ENCODE assay signal across 1 cellular context in the genomic region with DNA sequence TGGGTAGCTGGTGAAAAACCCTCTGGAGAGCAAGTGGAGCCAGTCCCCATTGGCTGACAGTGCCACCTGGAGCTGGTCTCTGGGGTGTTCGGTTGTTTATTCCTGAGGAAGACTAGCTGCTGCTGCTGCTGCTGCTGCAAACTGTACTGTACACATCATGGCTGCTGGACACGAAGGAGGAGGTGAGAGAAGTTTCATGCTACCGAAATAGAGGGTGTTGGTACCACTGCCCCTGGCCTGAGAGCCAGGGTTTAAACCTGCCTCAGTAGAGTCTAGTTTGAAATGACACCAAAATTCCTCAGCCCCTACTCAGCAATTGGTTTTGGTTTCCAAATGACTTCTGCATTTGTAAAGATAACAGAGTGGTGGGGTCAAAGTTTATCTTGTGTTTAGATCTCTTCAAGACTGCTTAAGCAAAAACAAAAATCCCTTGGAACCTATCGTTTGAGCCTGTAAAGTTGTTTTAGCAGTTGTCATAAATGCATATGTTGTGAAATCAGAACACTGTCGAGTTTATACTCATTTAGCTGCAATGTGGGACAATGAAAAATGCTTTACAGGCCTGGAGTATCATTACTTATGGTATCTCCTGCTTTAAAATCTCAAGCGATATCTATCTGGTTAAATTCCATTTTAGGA.
TF ChIP-seq lines count a peak whose summit lies in the region.

No MANE protein-coding gene starts in this region.

TF ChIP-seq in GM23338, 12 proteins besides CTCF, POLR2A, EP300 and RAD21 (continued from another document):
- TF ChIP-seq, protein P1, sequence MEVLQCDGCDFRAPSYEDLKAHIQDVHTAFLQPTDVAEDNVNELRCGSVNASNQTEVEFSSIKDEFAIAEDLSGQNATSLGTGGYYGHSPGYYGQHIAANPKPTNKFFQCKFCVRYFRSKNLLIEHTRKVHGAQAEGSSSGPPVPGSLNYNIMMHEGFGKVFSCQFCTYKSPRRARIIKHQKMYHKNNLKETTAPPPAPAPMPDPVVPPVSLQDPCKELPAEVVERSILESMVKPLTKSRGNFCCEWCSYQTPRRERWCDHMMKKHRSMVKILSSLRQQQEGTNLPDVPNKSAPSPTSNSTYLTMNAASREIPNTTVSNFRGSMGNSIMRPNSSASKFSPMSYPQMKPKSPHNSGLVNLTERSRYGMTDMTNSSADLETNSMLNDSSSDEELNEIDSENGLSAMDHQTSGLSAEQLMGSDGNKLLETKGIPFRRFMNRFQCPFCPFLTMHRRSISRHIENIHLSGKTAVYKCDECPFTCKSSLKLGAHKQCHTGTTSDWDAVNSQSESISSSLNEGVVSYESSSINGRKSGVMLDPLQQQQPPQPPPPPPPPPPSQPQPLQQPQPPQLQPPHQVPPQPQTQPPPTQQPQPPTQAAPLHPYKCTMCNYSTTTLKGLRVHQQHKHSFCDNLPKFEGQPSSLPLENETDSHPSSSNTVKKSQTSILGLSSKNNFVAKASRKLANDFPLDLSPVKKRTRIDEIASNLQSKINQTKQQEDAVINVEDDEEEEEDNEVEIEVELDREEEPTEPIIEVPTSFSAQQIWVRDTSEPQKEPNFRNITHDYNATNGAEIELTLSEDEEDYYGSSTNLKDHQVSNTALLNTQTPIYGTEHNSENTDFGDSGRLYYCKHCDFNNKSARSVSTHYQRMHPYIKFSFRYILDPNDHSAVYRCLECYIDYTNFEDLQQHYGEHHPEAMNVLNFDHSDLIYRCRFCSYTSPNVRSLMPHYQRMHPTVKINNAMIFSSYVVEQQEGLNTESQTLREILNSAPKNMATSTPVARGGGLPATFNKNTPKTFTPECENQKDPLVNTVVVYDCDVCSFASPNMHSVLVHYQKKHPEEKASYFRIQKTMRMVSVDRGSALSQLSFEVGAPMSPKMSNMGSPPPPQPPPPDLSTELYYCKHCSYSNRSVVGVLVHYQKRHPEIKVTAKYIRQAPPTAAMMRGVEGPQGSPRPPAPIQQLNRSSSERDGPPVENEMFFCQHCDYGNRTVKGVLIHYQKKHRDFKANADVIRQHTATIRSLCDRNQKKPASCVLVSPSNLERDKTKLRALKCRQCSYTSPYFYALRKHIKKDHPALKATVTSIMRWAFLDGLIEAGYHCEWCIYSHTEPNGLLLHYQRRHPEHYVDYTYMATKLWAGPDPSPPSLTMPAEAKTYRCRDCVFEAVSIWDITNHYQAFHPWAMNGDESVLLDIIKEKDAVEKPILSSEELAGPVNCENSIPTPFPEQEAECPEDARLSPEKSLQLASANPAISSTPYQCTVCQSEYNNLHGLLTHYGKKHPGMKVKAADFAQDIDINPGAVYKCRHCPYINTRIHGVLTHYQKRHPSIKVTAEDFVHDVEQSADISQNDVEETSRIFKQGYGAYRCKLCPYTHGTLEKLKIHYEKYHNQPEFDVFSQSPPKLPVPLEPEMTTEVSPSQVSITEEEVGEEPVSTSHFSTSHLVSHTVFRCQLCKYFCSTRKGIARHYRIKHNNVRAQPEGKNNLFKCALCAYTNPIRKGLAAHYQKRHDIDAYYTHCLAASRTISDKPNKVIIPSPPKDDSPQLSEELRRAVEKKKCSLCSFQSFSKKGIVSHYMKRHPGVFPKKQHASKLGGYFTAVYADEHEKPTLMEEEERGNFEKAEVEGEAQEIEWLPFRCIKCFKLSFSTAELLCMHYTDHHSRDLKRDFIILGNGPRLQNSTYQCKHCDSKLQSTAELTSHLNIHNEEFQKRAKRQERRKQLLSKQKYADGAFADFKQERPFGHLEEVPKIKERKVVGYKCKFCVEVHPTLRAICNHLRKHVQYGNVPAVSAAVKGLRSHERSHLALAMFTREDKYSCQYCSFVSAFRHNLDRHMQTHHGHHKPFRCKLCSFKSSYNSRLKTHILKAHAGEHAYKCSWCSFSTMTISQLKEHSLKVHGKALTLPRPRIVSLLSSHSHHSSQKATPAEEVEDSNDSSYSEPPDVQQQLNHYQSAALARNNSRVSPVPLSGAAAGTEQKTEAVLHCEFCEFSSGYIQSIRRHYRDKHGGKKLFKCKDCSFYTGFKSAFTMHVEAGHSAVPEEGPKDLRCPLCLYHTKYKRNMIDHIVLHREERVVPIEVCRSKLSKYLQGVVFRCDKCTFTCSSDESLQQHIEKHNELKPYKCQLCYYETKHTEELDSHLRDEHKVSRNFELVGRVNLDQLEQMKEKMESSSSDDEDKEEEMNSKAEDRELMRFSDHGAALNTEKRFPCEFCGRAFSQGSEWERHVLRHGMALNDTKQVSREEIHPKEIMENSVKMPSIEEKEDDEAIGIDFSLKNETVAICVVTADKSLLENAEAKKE (CRISPR knock-in tag; IDR thresholded peaks at IDR 0.05), result no peak
- TF ChIP-seq ETS1 (IDR thresholded peaks at IDR 0.05), result no peak
- TF ChIP-seq ZNF114 (CRISPR knock-in tag; IDR thresholded peaks at IDR 0.05), result no peak
- TF ChIP-seq REST (IDR thresholded peaks at IDR 0.05; ENCODE audit: unreplicated experiment), result no peak
